Comparison of ENCODE assay signal across 8 cellular contexts in genomic region chr10:21173964-21174669, GRCh38.
DNase-seq lines count a peak whose midpoint lies in the region; ATAC-seq, FAIRE-seq and TF ChIP-seq lines count a peak whose summit lies in the region.

No MANE protein-coding gene starts in this region.

- peak overlapping the region in 1 of 3 donors; percentile 75 for H3K4me3 Mint-ChIP-seq in T-cell
- peak overlapping the region; percentile 77 to 79 for H3K4me3 Mint-ChIP-seq in stimulated activated naive CD8-positive, alpha-beta T cell treated with anti-CD3 and anti-CD28 coated beads, Interleukin-15, amount 100 ng/mL, for 72 hours

- BruUV-seq in endothelial cell of umbilical vein (replicated peaks; lab: Mats Ljungman, UMichigan), result no TSS peak

- H3K79me2 ChIP-seq in endothelial cell of umbilical vein (ENCODE audit: control insufficient read depth, insufficient read depth, low read length), result no peaks in the 10 kb centered on the region

- H3K4me1 Mint-ChIP-seq in T-cell, result peaks cover 9 to 19% (median 16%) of the 10 kb centered on the region in 3 donors
- H3K4me1 Mint-ChIP-seq in stimulated activated naive CD8-positive, alpha-beta T cell treated with anti-CD3 and anti-CD28 coated beads, Interleukin-15, amount 100 ng/mL, for 72 hours, result peaks cover 21% of the 10 kb centered on the region

- H3K4me1 ChIP-seq in endothelial cell of umbilical vein (ENCODE audit: control insufficient read depth, extremely low read depth, insufficient read depth, low read length), result peaks cover 6% of the 10 kb centered on the region

- FAIRE-seq in endothelial cell of umbilical vein (lab: Jason Lieb, UNC), result no peak

- POLR2A ChIA-PET in T-cell (lab: Charles Lee) (no interaction called here), endothelial cell of umbilical vein (lab: Charles Lee) (no interaction called here)

- ATAC-seq in HG03159 (IDR thresholded peaks at IDR 0.05; ENCODE audit: unreplicated experiment), result peak; percentile 46
- ATAC-seq in T-cell (replicated peaks in 1 of 4), result peak; percentile 47 to 65 (median 57)
- peak; percentile 84 for ATAC-seq in stimulated activated naive CD8-positive, alpha-beta T cell treated with anti-CD3 and anti-CD28 coated beads, Interleukin-15, amount 100 ng/mL, for 72 hours
- no peak for ATAC-seq in HG03196 (IDR thresholded peaks at IDR 0.05; ENCODE audit: unreplicated experiment)

- no peak overlapping the region for H3K27ac ChIP-seq in endothelial cell of umbilical vein (ENCODE audit: insufficient read depth, low read depth, low read length)

- H2AFZ ChIP-seq in endothelial cell of umbilical vein (ENCODE audit: low read depth, low read length), result peak overlapping the region; percentile 78

- H3K9me1 ChIP-seq in endothelial cell of umbilical vein (replicated peaks; ENCODE audit: control insufficient read depth, extremely low read depth, insufficient read depth, low read length), result no peaks in the 10 kb centered on the region

- dilution Hi-C loops in endothelial cell of umbilical vein (cut with MboI; ENCODE audit: extremely low pct_ligation_motif_present, low sequenced_read_pairs), result no loop called here

- H3K9me3 ChIP-seq in endothelial cell of umbilical vein (replicated peaks; ENCODE audit: control insufficient read depth, insufficient read depth, low read length), result no peaks in the 10 kb centered on the region

- peaks cover 52 to 56% of the 10 kb centered on the region in 2 donors for H3K27me3 Mint-ChIP-seq in T-cell
- peaks cover 80% of the 10 kb centered on the region for H3K27me3 Mint-ChIP-seq in stimulated activated naive CD8-positive, alpha-beta T cell treated with anti-CD3 and anti-CD28 coated beads, Interleukin-15, amount 100 ng/mL, for 72 hours

- CTCF ChIA-PET in T-cell (lab: Charles Lee) (no interaction called here), endothelial cell of umbilical vein (lab: Charles Lee) (no interaction called here)

- H3K4me2 ChIP-seq in endothelial cell of umbilical vein (ENCODE audit: insufficient read depth, low read length), result peak overlapping the region; percentile 24

- no peak overlapping the region for H3K27ac Mint-ChIP-seq in T-cell
- H3K27ac Mint-ChIP-seq in stimulated activated naive CD8-positive, alpha-beta T cell treated with anti-CD3 and anti-CD28 coated beads, Interleukin-15, amount 100 ng/mL, for 72 hours, result no peak overlapping the region

- no peak for TF ChIP-seq CTCF in endothelial cell of umbilical vein (IDR thresholded peaks at IDR 0.05; ENCODE audit: extremely low read depth in 1 of 2, insufficient read depth in 1 of 2, low read depth in 1 of 2, low read length in 2 of 2)

- H3K9me3 Mint-ChIP-seq in T-cell, result no peaks in the 10 kb centered on the region
- peaks cover 0 to 6% of the 10 kb centered on the region in 2 donors for H3K9me3 Mint-ChIP-seq in stimulated activated naive CD8-positive, alpha-beta T cell treated with anti-CD3 and anti-CD28 coated beads, Interleukin-15, amount 100 ng/mL, for 72 hours

- intact Hi-C loops in endothelial cell of umbilical vein (cut with micrococcal nuclease), result loop anchor here (5.0 kb wide), 1 partner anchor 83 kb away; no protein-coding TSS in a partner anchor

- H3K36me3 Mint-ChIP-seq in T-cell, result no peaks in the 10 kb centered on the region

- TF ChIP-seq POLR2A in endothelial cell of umbilical vein (IDR thresholded peaks at IDR 0.05; ENCODE audit: low read depth, low read length), result no peak

- peaks cover 20 to 48% of the 10 kb centered on the region in 2 experiments for H3K27me3 ChIP-seq in endothelial cell of umbilical vein (ENCODE audit: control insufficient read depth in 2 of 2, insufficient read depth in 2 of 2, low read length in 2 of 2)

- no peaks in the 10 kb centered on the region for H4K20me1 ChIP-seq in endothelial cell of umbilical vein (replicated peaks; ENCODE audit: control insufficient read depth, extremely low read depth, insufficient read depth, low read length)

- H3K36me3 ChIP-seq in endothelial cell of umbilical vein (ENCODE audit: control insufficient read depth in 2 of 2, extremely low read depth in 1 of 2, insufficient read depth in 2 of 2, low read length in 2 of 2), result no peaks in the 10 kb centered on the region

- DNase-seq in GM03348 (ENCODE audit: low spot score) (peak; percentile 48), T-cell (peak in 5 of 34 experiments; percentile 0 to 13 (median 3)), endothelial cell of umbilical vein (ENCODE audit: low read depth, low spot score) (no peak), mucosa of gallbladder (ENCODE audit: low spot score) (peak; percentile 66), T-helper 9 cell (no peak)
- peak; percentile 33 to 40 for DNase-seq in stimulated activated naive CD8-positive, alpha-beta T cell treated with anti-CD3 and anti-CD28 coated beads, Interleukin-15, amount 100 ng/mL, for 72 hours

- no peak overlapping the region for H3K9ac ChIP-seq in endothelial cell of umbilical vein (replicated peaks; ENCODE audit: extremely low read depth, insufficient read depth, low read length)

- H3K4me3 ChIP-seq in endothelial cell of umbilical vein (replicated peaks in 1 of 3; ENCODE audit: insufficient read depth in 1 of 3, low read depth in 1 of 3, low read length in 3 of 3), result peak overlapping the region; percentile 5 to 29 (median 19)

TF ChIP-seq in endothelial cell of umbilical vein, 7 proteins besides CTCF, POLR2A, EP300 and RAD21:
- TF ChIP-seq POLR2AphosphoS5 (IDR thresholded peaks at IDR 0.05; ENCODE audit: insufficient read depth, low read depth, low read length), result no peak
- no peak for TF ChIP-seq MYC (IDR thresholded peaks at IDR 0.05; ENCODE audit: low read depth, low read length)
- no peak for TF ChIP-seq MAX (IDR thresholded peaks at IDR 0.05; ENCODE audit: insufficient read depth, insufficient read length)
- peak; percentile 38 for TF ChIP-seq EZH2 (IDR thresholded peaks at IDR 0.05; ENCODE audit: borderline replicate concordance, low read depth, low read length, severe bottlenecking)
- no peak for TF ChIP-seq JUN (IDR thresholded peaks at IDR 0.05; ENCODE audit: borderline replicate concordance, insufficient read depth, insufficient read length, low read depth)
- TF ChIP-seq FOS (IDR thresholded peaks at IDR 0.05; ENCODE audit: borderline replicate concordance, insufficient read depth, low read length), result peak; percentile 35
- TF ChIP-seq GATA2 (IDR thresholded peaks at IDR 0.05; ENCODE audit: insufficient read depth, insufficient read length, low read depth, low read length), result no peak

Comparison
In these comparisons a context has a peak if more than half of its experiments do, and no peak if none do; other contexts are left out.
1. DNase-seq: peak in GM03348 (single experiment), mucosa of gallbladder (single experiment) and stimulated activated naive CD8-positive, alpha-beta T cell treated with anti-CD3 and anti-CD28 coated beads, Interleukin-15, amount 100 ng/mL, for 72 hours (2 of 2); none in endothelial cell of umbilical vein (single experiment) and T-helper 9 cell (single experiment).